24 cellular contexts compared by ENCODE assay signal in the genomic region with DNA sequence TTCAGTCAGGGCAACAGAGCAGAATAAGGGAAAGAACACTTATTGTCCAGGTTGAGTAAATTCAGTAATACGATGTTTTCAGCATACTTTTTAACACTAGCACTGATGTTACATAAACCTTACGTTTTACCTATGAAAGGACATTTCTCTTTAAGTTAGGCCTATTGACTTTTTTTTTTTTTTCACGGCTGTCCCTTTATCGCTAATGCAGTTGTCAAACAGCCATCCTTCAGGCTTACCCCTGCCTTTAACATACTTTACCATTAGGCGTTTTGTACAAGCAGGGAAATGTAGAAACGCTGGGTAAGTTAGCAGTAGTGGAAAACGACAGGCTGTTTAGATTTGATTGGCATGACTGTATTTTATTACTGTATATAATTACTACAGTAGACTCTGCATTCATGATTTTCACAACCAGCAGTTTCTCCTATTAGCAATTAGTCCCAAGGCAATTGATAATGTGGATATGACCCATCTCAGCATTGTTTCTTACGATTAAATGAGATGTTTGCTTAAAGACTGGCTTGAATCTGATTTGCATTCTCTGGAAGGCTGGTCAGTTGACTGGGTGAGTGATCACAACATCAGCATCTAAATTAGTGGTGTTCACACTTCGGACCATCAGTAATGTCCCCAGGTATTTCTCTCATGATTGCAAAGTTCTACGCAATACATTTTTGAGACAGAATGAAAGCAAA.
"Had no signal": no experiment of that assay in that cellular context is flagged by ENCODE, and none has a peak within 500 bp of the region (broad histone marks: within the 10 kb centered on the region; RNA-seq: fewer than 3 reads in every experiment).

No MANE protein-coding gene starts in this region.

- H3K27ac ChIP-seq: colonic mucosa, esophagus squamous epithelium, gastroesophageal sphincter, neutrophil, sigmoid colon, skin epidermis, stomach had no signal

- H3K36me3 Mint-ChIP-seq: immature natural killer cell, naive B cell had no signal

- H3K4me3 Mint-ChIP-seq: immature natural killer cell, naive B cell, nephron had no signal

- H3K36me3 ChIP-seq: colonic mucosa, esophagus squamous epithelium, gastroesophageal sphincter, neutrophil, sigmoid colon, stomach had no signal

- H3K4me1 ChIP-seq: colonic mucosa had no signal

- H3K4me1 Mint-ChIP-seq: immature natural killer cell had no signal

- H3K9me3 Mint-ChIP-seq: immature natural killer cell, naive B cell, nephron had no signal

- DNase-seq: colonic mucosa; dermis blood vessel endothelial cell; esophagus squamous epithelium; foreskin fibroblast; head of caudate nucleus; hippocampal formation; immature natural killer cell; kidney; left cardiac atrium; left ventricle myocardium superior; mesenchymal stem cell; naive B cell; posterior cingulate gyrus; sigmoid colon; stimulated activated CD4-positive, alpha-beta T cell treated with anti-CD3 and anti-CD28 coated beads, Interleukin-2, amount 100 ng/mL, for 24 hours; stimulated activated naive CD4-positive, alpha-beta T cell; stomach; substantia nigra; trophoblast cell had no signal

- H3K9me3 ChIP-seq: colonic mucosa, esophagus squamous epithelium, gastroesophageal sphincter, neutrophil, sigmoid colon, stomach had no signal

- H3K27me3 Mint-ChIP-seq: naive B cell had no signal

- H3K4me3 ChIP-seq: colonic mucosa, esophagus squamous epithelium, gastroesophageal sphincter, lung, sigmoid colon, skin epidermis, stomach had no signal

- FAIRE-seq: kidney had no signal

- H3K27ac Mint-ChIP-seq: immature natural killer cell, nephron had no signal

- H3K27me3 ChIP-seq: colonic mucosa, esophagus squamous epithelium, gastroesophageal sphincter, sigmoid colon, stomach had no signal
